In the genomic region with DNA sequence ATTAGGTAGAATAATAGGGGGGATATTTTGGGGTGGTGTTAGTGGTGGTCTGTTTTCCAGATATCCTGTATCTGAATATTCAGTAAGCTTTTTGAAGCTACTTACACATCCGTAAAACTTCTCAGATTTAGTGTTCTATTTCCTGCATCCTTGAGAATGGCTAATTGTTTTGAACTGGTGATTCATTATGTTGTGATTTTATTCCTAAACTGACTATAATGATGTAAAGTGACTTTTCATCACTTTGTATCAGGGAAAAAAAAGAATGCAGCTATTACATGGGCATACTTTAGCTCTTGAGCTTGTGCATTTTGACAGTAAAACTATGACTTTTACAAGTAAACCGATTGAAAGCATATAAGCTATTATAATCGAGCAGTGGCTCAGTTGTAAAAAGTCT, we compare ENCODE assay signal across 15 cellular contexts. TPM values are rescaled to one million over a fixed set of nuclear protein-coding genes. Genes with fewer than 3 reads are reported as not detected.
DNase-seq lines count a peak whose midpoint lies in the region; ATAC-seq and TF ChIP-seq lines count a peak whose summit lies in the region.
"Had no signal": no experiment of that assay in that cellular context is flagged by ENCODE, and none has a peak within 500 bp of the region (broad histone marks: within the 10 kb centered on the region; RNA-seq: fewer than 3 reads in every experiment).

No MANE protein-coding gene starts in this region.

- intact Hi-C loops in A673 (cut with micrococcal nuclease; ENCODE audit: unreplicated experiment): no loop called here

- H3K4me1 ChIP-seq in A673 (ENCODE audit: insufficient read depth, low read length, poor library complexity, severe bottlenecking) (peaks cover 35% of the 10 kb centered on the region), RWPE2 (ENCODE audit: insufficient read depth, poor library complexity, severe bottlenecking) (peaks cover 21% of the 10 kb centered on the region), endodermal cell (ENCODE audit: control insufficient read depth, insufficient read depth, low read length) (no peaks in the 10 kb centered on the region)

- H3K27me3 ChIP-seq in A673 (replicated peaks; ENCODE audit: insufficient read depth, low read depth, low read length, poor library complexity): no peaks in the 10 kb centered on the region
- H3K27me3 ChIP-seq in RWPE2 (ENCODE audit: insufficient read depth, poor library complexity, severe bottlenecking): no peaks in the 10 kb centered on the region
- H3K27me3 ChIP-seq in endodermal cell (ENCODE audit: control insufficient read depth, insufficient read depth, low read length, poor library complexity, severe bottlenecking): no peaks in the 10 kb centered on the region
- H3K27me3 ChIP-seq: brain microvascular endothelial cell, pancreas, tibial artery had no signal

- BruUV-seq in A673 (replicated peaks; lab: Mats Ljungman, UMichigan): TSS peak; percentile 5

- CTCF ChIA-PET in A673 (lab: Charles Lee): no interaction called here

- H3K36me3 ChIP-seq in A673 (ENCODE audit: insufficient read depth, low read length, poor library complexity, severe bottlenecking) (peaks cover 61% of the 10 kb centered on the region), RWPE2 (ENCODE audit: low read depth) (peaks cover 97% of the 10 kb centered on the region), endodermal cell (ENCODE audit: control insufficient read depth, insufficient read depth, low read length) (peaks cover 98% of the 10 kb centered on the region)
- H3K36me3 ChIP-seq: pancreas had no signal

- TF ChIP-seq CTCF in A673 (conservative IDR thresholded peaks at IDR 0.05; ENCODE audit: low read depth, low read length): no peak
- TF ChIP-seq CTCF in RWPE2 (IDR thresholded peaks at IDR 0.05; ENCODE audit: poor library complexity, severe bottlenecking): no peak
- TF ChIP-seq CTCF in endodermal cell (conservative IDR thresholded peaks at IDR 0.05): no peak

- no peak overlapping the region for H3K9ac ChIP-seq in endodermal cell (ENCODE audit: extremely low read depth, low read length, poor library complexity, severe bottlenecking)

- H3K4me3 Mint-ChIP-seq in endodermal cell: no peak overlapping the region
- no peak overlapping the region for H3K4me3 Mint-ChIP-seq in stimulated activated naive CD8-positive, alpha-beta T cell treated with anti-CD3 and anti-CD28 coated beads, Interleukin-15, amount 100 ng/mL, for 72 hours

- H3K4me3 ChIP-seq in A673 (ENCODE audit: low read depth, low read length, poor library complexity, severe bottlenecking) (no peak overlapping the region), RWPE2 (ENCODE audit: severe bottlenecking) (no peak overlapping the region), endodermal cell (ENCODE audit: low read length) (peak overlapping the region; percentile 57)
- H3K4me3 ChIP-seq: pancreas, tibial artery had no signal

- DNase-seq in A673 (ENCODE audit: low spot score) (peak; percentile 48), COLO829 (ENCODE audit: low spot score) (peak; percentile 16), RWPE2 (ENCODE audit: low spot score) (no peak), endodermal cell (no peak), AG08395 (ENCODE audit: low spot score) (no peak), amygdala (lab: John Stamatoyannopoulos, UW) (no peak)
- no peak for DNase-seq in stimulated activated naive CD8-positive, alpha-beta T cell treated with anti-CD3 and anti-CD28 coated beads, Interleukin-15, amount 100 ng/mL, for 72 hours
- DNase-seq: brain microvascular endothelial cell, DMS153, hypothalamus, NCI-H2107, NCI-H526 treated with DMSO at 0.1 percent for 48 hours, pancreas, tibial artery had no signal

- peak overlapping the region; percentile 30 for H3K27ac Mint-ChIP-seq in endodermal cell
- no peak overlapping the region for H3K27ac Mint-ChIP-seq in stimulated activated naive CD8-positive, alpha-beta T cell treated with anti-CD3 and anti-CD28 coated beads, Interleukin-15, amount 100 ng/mL, for 72 hours

- peak; percentile 35; the same call in 1 of the 3 replicates for ATAC-seq in RWPE2 (ENCODE audit: low read depth)
- ATAC-seq in HG02981 (IDR thresholded peaks at IDR 0.05; ENCODE audit: unreplicated experiment): no peak
- ATAC-seq in stimulated activated naive CD8-positive, alpha-beta T cell treated with anti-CD3 and anti-CD28 coated beads, Interleukin-15, amount 100 ng/mL, for 72 hours: no peak

- H3K27me3 Mint-ChIP-seq in endodermal cell (ENCODE audit: insufficient read depth): no peaks in the 10 kb centered on the region
- no peaks in the 10 kb centered on the region for H3K27me3 Mint-ChIP-seq in stimulated activated naive CD8-positive, alpha-beta T cell treated with anti-CD3 and anti-CD28 coated beads, Interleukin-15, amount 100 ng/mL, for 72 hours

- no peaks in the 10 kb centered on the region for H3K9me3 Mint-ChIP-seq in endodermal cell
- peaks cover 0 to 8% of the 10 kb centered on the region in 2 donors for H3K9me3 Mint-ChIP-seq in stimulated activated naive CD8-positive, alpha-beta T cell treated with anti-CD3 and anti-CD28 coated beads, Interleukin-15, amount 100 ng/mL, for 72 hours

- H3K9me3 ChIP-seq in A673 (ENCODE audit: low read depth, low read length, poor library complexity, severe bottlenecking): no peaks in the 10 kb centered on the region
- no peaks in the 10 kb centered on the region for H3K9me3 ChIP-seq in RWPE2 (ENCODE audit: severe bottlenecking)
- H3K9me3 ChIP-seq in endodermal cell (ENCODE audit: control insufficient read depth, low read length): no peaks in the 10 kb centered on the region
- H3K9me3 ChIP-seq: pancreas, tibial artery had no signal

- POLR2A ChIA-PET in A673 (lab: Charles Lee; ENCODE audit: low non-redundant PET): no interaction called here

- H3K27ac ChIP-seq in A673 (ENCODE audit: low read depth, low read length, poor library complexity, severe bottlenecking) (no peak overlapping the region), RWPE2 (ENCODE audit: poor library complexity, severe bottlenecking) (no peak overlapping the region), endodermal cell (ENCODE audit: low read depth, low read length) (no peak overlapping the region)
- H3K27ac ChIP-seq: brain microvascular endothelial cell, pancreas, tibial artery had no signal

- peaks cover 41% of the 10 kb centered on the region for H3K4me1 Mint-ChIP-seq in endodermal cell
- H3K4me1 Mint-ChIP-seq in stimulated activated naive CD8-positive, alpha-beta T cell treated with anti-CD3 and anti-CD28 coated beads, Interleukin-15, amount 100 ng/mL, for 72 hours: peaks cover 75% of the 10 kb centered on the region

- peaks cover 81% of the 10 kb centered on the region for H3K36me3 Mint-ChIP-seq in endodermal cell (ENCODE audit: low read depth)

- WGBS in endodermal cell (ENCODE audit: insufficient coverage in 1 of 2, insufficient read length in 1 of 2), 2 experiments: 84 to 85% methylated on average over 2 to 3 of the region's 3 CpGs

RNA-seq across cellular contexts. Expression of gene WAC, which starts 18.2 kb away (rescaled TPM):
- total RNA-seq in A673 (2021) (125 and 130 TPM in 2 replicates), endodermal cell (100 to 1,000 TPM; 133 TPM)
- polyA plus RNA-seq in endodermal cell (2013, experiment 1 of 2): 148 TPM
- polyA plus RNA-seq in endodermal cell (2013, experiment 2 of 2): 145 TPM

Comparison
In these comparisons a context has a peak if more than half of its experiments do, and no peak if none do; other contexts are left out.
1. DNase-seq: peak in A673 (single experiment) and COLO829 (single experiment); none in RWPE2 (single experiment), endodermal cell (single experiment), stimulated activated naive CD8-positive, alpha-beta T cell treated with anti-CD3 and anti-CD28 coated beads, Interleukin-15, amount 100 ng/mL, for 72 hours (0 of 2), AG08395 (single experiment) and amygdala (0 of 56).